ENCODE assay signal across 9 cellular contexts in genomic region chr5:160260881-160261815, GRCh38. TPM values are rescaled to one million over a fixed set of nuclear protein-coding genes. Genes with fewer than 3 reads are reported as not detected.
DNase-seq lines count a peak whose midpoint lies in the region; ATAC-seq, FAIRE-seq and TF ChIP-seq lines count a peak whose summit lies in the region.
"Had no signal": no experiment of that assay in that cellular context is flagged by ENCODE, and none has a peak within 500 bp of the region (broad histone marks: within the 10 kb centered on the region; RNA-seq: fewer than 3 reads in every experiment).

No MANE protein-coding gene starts in this region.

- H4K20me1 ChIP-seq in neural progenitor cell (ENCODE audit: low read depth) = peaks cover 20% of the 10 kb centered on the region

- no peak for DNase-seq in chondrocyte (ENCODE audit: low spot score)
- peak; percentile 54 for DNase-seq in neural progenitor cell (ENCODE audit: low spot score)
- DNase-seq in urothelium cell line (ENCODE audit: low spot score) = no peak
- DNase-seq in GM19240 (ENCODE audit: insufficient read length, low spot score) = no peak

- no peak overlapping the region for H3K4me3 ChIP-seq in neural progenitor cell

- H3K4me3 Mint-ChIP-seq in chondrocyte (ENCODE audit: unreplicated experiment) (no peak overlapping the region), neural progenitor cell (peak overlapping the region; percentile 42)
- H3K4me3 Mint-ChIP-seq: dendritic cell treated with granulocyte-macrophage colony-stimulating factor and Interleukin-4, amounts not matched to agents 40 ng/mL and 50 ng/mL, for 4 days had no signal

- no peak overlapping the region for H3K27ac ChIP-seq in neural progenitor cell

- H3K27me3 ChIP-seq in neural progenitor cell = no peaks in the 10 kb centered on the region

- H3K27ac Mint-ChIP-seq in chondrocyte (ENCODE audit: unreplicated experiment) (peak overlapping the region; percentile 28), neural progenitor cell (peak overlapping the region; percentile 78)
- H3K27ac Mint-ChIP-seq: dendritic cell treated with granulocyte-macrophage colony-stimulating factor and Interleukin-4, amounts not matched to agents 40 ng/mL and 50 ng/mL, for 4 days had no signal

- peaks cover 51% of the 10 kb centered on the region for H3K4me1 ChIP-seq in neural progenitor cell

- peaks cover 3% of the 10 kb centered on the region for H3K36me3 Mint-ChIP-seq in chondrocyte (ENCODE audit: low read depth)
- peaks cover 18% of the 10 kb centered on the region for H3K36me3 Mint-ChIP-seq in neural progenitor cell

- no peaks in the 10 kb centered on the region for H3K79me2 ChIP-seq in neural progenitor cell (ENCODE audit: low read depth)

- H2AFZ ChIP-seq in neural progenitor cell (replicated peaks) = no peak overlapping the region

- peak overlapping the region; percentile 57 for H3K4me2 ChIP-seq in neural progenitor cell

- TF ChIP-seq CTCF in chondrocyte (IDR thresholded peaks at IDR 0.05) (no peak), neural progenitor cell (IDR thresholded peaks at IDR 0.05) (no peak)

- H3K9me3 Mint-ChIP-seq in chondrocyte (ENCODE audit: low read depth) = no peaks in the 10 kb centered on the region
- H3K9me3 Mint-ChIP-seq in neural progenitor cell = no peaks in the 10 kb centered on the region
- H3K9me3 Mint-ChIP-seq: dendritic cell treated with granulocyte-macrophage colony-stimulating factor and Interleukin-4, amounts not matched to agents 40 ng/mL and 50 ng/mL, for 4 days had no signal

- H3K9me3 ChIP-seq in neural progenitor cell (ENCODE audit: low read depth) = no peaks in the 10 kb centered on the region

- no peak for FAIRE-seq in urothelium cell line (lab: Jason Lieb, UNC)

- no peaks in the 10 kb centered on the region for H3K36me3 ChIP-seq in neural progenitor cell

- H3K27me3 Mint-ChIP-seq in chondrocyte (ENCODE audit: low read depth) (no peaks in the 10 kb centered on the region), neural progenitor cell (ENCODE audit: insufficient read depth, low read depth) (peaks cover 3% of the 10 kb centered on the region)

- no peak overlapping the region for H3K9ac ChIP-seq in neural progenitor cell

- H3K4me1 Mint-ChIP-seq in chondrocyte (ENCODE audit: low read depth) (peaks cover 10% of the 10 kb centered on the region), neural progenitor cell (peaks cover 53% of the 10 kb centered on the region)

- peaks cover 30% of the 10 kb centered on the region for H3F3A ChIP-seq in neural progenitor cell (ENCODE audit: low read depth)

- ATAC-seq in GM18511 (IDR thresholded peaks at IDR 0.05; ENCODE audit: unreplicated experiment) (peak; percentile 76), HG03432 (IDR thresholded peaks at IDR 0.05; ENCODE audit: unreplicated experiment) (peak; percentile 69), HG03565 (IDR thresholded peaks at IDR 0.05; ENCODE audit: unreplicated experiment) (no peak), HG03025 (IDR thresholded peaks at IDR 0.05; ENCODE audit: low FRiP score, unreplicated experiment) (no peak)

RNA-seq across cellular contexts. Expression of gene FABP6, which starts 31.8 kb away (rescaled TPM):
- total RNA-seq in chondrocyte (not detected in 3 replicates), neural progenitor cell (ENCODE audit: low replicate concordance) (0.50 and 4.8 TPM in 2 replicates)

RNA-seq across cellular contexts. Expression of gene CCNJL, which starts 51.2 kb away (rescaled TPM):
- total RNA-seq in chondrocyte (4.7 to 11.4 TPM (median 10.0 TPM) in 3 replicates), neural progenitor cell (ENCODE audit: low replicate concordance) (8.4 and 9.4 TPM in 2 replicates)

Comparison
In these comparisons a context has a peak if more than half of its experiments do, and no peak if none do; other contexts are left out.
1. ATAC-seq: peak in GM18511 (single experiment) and HG03432 (single experiment); none in HG03565 (single experiment) and HG03025 (single experiment).